Comparison of ENCODE assay signal across 14 cellular contexts in the genomic region with DNA sequence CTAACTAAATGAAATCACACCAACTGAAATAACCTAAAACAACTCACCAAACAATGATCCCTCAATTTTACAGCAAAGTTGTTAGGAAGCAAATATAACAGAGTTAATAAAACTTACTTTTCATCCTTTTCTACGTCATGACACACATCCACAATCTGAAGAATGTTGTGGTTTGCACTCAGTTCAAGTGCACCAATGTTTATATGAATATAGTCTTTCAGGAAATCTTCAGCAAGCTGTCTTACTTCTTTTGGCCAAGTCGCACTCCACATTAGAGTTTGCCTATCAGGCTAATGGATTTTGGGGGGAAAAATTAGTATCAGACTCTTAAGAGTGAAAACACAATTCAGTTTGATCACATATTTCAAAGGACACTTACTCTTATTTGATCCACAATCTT. TPM values are rescaled to one million over a fixed set of nuclear protein-coding genes. Genes with fewer than 3 reads are reported as not detected.
DNase-seq lines count a peak whose midpoint lies in the region; TF ChIP-seq lines count a peak whose summit lies in the region.
"Had no signal": no experiment of that assay in that cellular context is flagged by ENCODE, and none has a peak within 500 bp of the region (broad histone marks: within the 10 kb centered on the region; RNA-seq: fewer than 3 reads in every experiment).

No MANE protein-coding gene starts in this region.

- no peak for DNase-seq in T-helper 2 cell treated with Interferon-gamma antibody and Interleukin-4, amounts not matched to agents 5 μg/mL and 100 μg/mL, for 36 hours (ENCODE audit: low spot score)
- DNase-seq in T-helper 2 cell (no peak), SJSA1 (ENCODE audit: low read depth in 1 of 2, low spot score in 2 of 2) (no peak), esophagus muscularis mucosa (ENCODE audit: extremely low spot score) (no peak), progenitor cell of endocrine pancreas (ENCODE audit: low spot score, unreplicated experiment) (no peak), G401 (ENCODE audit: low spot score) (no peak), OCI-LY7 (ENCODE audit: low spot score) (no peak), medulla oblongata (ENCODE audit: extremely low spot score) (no peak)
- DNase-seq: activated CD8-positive, alpha-beta memory T cell treated with anti-CD3 and anti-CD28 coated beads, Interleukin-2, amount 50 U/mL, for 4 hours; effector CD8-positive, alpha-beta T cell; NCI-H2171; Right ventricle myocardium superior had no signal

- H2AFZ ChIP-seq in OCI-LY7 (ENCODE audit: low read length): no peak overlapping the region

- no TSS peak for BruUV-seq in OCI-LY7 (replicated peaks; lab: Mats Ljungman, UMichigan)

- H3K27ac ChIP-seq in SJSA1 (peak overlapping the region; percentile 6; the same call in 1 of the 2 replicates), esophagus muscularis mucosa (replicated peaks in 1 of 4) (peak overlapping the region in 3 of 4 donors; percentile 31 to 99 (median 99)), OCI-LY7 (ENCODE audit: low read depth, low read length, poor library complexity, severe bottlenecking) (no peak overlapping the region)
- H3K27ac ChIP-seq: right atrium auricular region had no signal

- H3K9me3 ChIP-seq in SJSA1 (replicated peaks) (no peaks in the 10 kb centered on the region), esophagus muscularis mucosa (no peaks in the 10 kb centered on the region), OCI-LY7 (ENCODE audit: low read length) (no peaks in the 10 kb centered on the region)
- H3K9me3 ChIP-seq: right atrium auricular region had no signal

- H3K4me2 ChIP-seq in OCI-LY7 (ENCODE audit: low read length): no peak overlapping the region

- intact Hi-C loops in esophagus muscularis mucosa (cut with DNase I) (loop anchor here (5.0 kb wide), 1 partner anchor 149 kb away; no protein-coding TSS in a partner anchor), OCI-LY7 (cut with micrococcal nuclease; ENCODE audit: unreplicated experiment) (no loop called here)

- H3K9me2 ChIP-seq in OCI-LY7 (ENCODE audit: insufficient read depth, low read length): no peaks in the 10 kb centered on the region

- H4K20me1 ChIP-seq in OCI-LY7 (ENCODE audit: insufficient read depth, low read length): peaks cover 58% of the 10 kb centered on the region

- POLR2A ChIA-PET in OCI-LY7 (lab: Charles Lee): interaction anchor here (0.6 kb wide), 1 partner anchor 30 kb away, joined by 4 read pairs; no protein-coding TSS in a partner anchor

- CTCF ChIA-PET in OCI-LY7 (lab: Charles Lee; ENCODE audit: unreplicated experiment): interaction anchor here (0.6 kb wide), 1 partner anchor 421 kb away, joined by 3 read pairs; no protein-coding TSS in a partner anchor

- TF ChIP-seq CTCF in esophagus muscularis mucosa (IDR thresholded peaks at IDR 0.05) (no peak), progenitor cell of endocrine pancreas (IDR thresholded peaks at IDR 0.05; ENCODE audit: unreplicated experiment) (no peak), OCI-LY7 (conservative IDR thresholded peaks at IDR 0.05; ENCODE audit: low read length) (no peak)

- no peaks in the 10 kb centered on the region for H3K27me3 ChIP-seq in SJSA1 (replicated peaks)
- no peaks in the 10 kb centered on the region for H3K27me3 ChIP-seq in esophagus muscularis mucosa
- H3K27me3 ChIP-seq: right atrium auricular region had no signal

- peaks cover 84% of the 10 kb centered on the region for H3K36me3 ChIP-seq in SJSA1
- H3K36me3 ChIP-seq in esophagus muscularis mucosa: peaks cover 54 to 72% (median 69%) of the 10 kb centered on the region in 4 donors
- peaks cover 83% of the 10 kb centered on the region for H3K36me3 ChIP-seq in OCI-LY7 (ENCODE audit: insufficient read depth, low read length)

- no peak for TF ChIP-seq POLR2A in esophagus muscularis mucosa (IDR thresholded peaks at IDR 0.05; ENCODE audit: low read depth)

- no peak for TF ChIP-seq EP300 in esophagus muscularis mucosa (IDR thresholded peaks at IDR 0.05)

- H3K4me1 ChIP-seq in SJSA1 (replicated peaks) (peaks cover 33% of the 10 kb centered on the region), esophagus muscularis mucosa (peaks cover 49 to 72% (median 67%) of the 10 kb centered on the region in 4 donors), OCI-LY7 (ENCODE audit: insufficient read depth, low read length, poor library complexity, severe bottlenecking) (peaks cover 66% of the 10 kb centered on the region)

- H3K9me3 Mint-ChIP-seq in T-helper 2 cell treated with Interferon-gamma antibody and Interleukin-4, amounts not matched to agents 5 μg/mL and 100 μg/mL, for 36 hours: no peaks in the 10 kb centered on the region
- no peaks in the 10 kb centered on the region for H3K9me3 Mint-ChIP-seq in progenitor cell of endocrine pancreas (ENCODE audit: low read depth)

- peaks cover 63% of the 10 kb centered on the region for H3K4me1 Mint-ChIP-seq in T-helper 2 cell treated with Interferon-gamma antibody and Interleukin-4, amounts not matched to agents 5 μg/mL and 100 μg/mL, for 36 hours (ENCODE audit: low read depth)
- H3K4me1 Mint-ChIP-seq in progenitor cell of endocrine pancreas (ENCODE audit: low read depth): peaks cover 42% of the 10 kb centered on the region

- H3K4me3 ChIP-seq in SJSA1 (no peak overlapping the region), esophagus muscularis mucosa (no peak overlapping the region), OCI-LY7 (ENCODE audit: low read depth, low read length, poor library complexity, severe bottlenecking) (no peak overlapping the region)
- H3K4me3 ChIP-seq: right atrium auricular region had no signal

- peak overlapping the region; percentile 1 for H3K4me3 Mint-ChIP-seq in T-helper 2 cell treated with Interferon-gamma antibody and Interleukin-4, amounts not matched to agents 5 μg/mL and 100 μg/mL, for 36 hours
- no peak overlapping the region for H3K4me3 Mint-ChIP-seq in progenitor cell of endocrine pancreas (ENCODE audit: low read depth)

- H3K36me3 Mint-ChIP-seq in T-helper 2 cell treated with Interferon-gamma antibody and Interleukin-4, amounts not matched to agents 5 μg/mL and 100 μg/mL, for 36 hours (ENCODE audit: low read depth): peaks cover 83% of the 10 kb centered on the region
- H3K36me3 Mint-ChIP-seq in progenitor cell of endocrine pancreas (ENCODE audit: insufficient read depth): peaks cover 62% of the 10 kb centered on the region

- 68% methylated on average over 2 of the region's 2 CpGs for WGBS in esophagus muscularis mucosa

- H3K27me3 Mint-ChIP-seq in T-helper 2 cell treated with Interferon-gamma antibody and Interleukin-4, amounts not matched to agents 5 μg/mL and 100 μg/mL, for 36 hours (ENCODE audit: low read depth): peaks cover 8% of the 10 kb centered on the region
- no peaks in the 10 kb centered on the region for H3K27me3 Mint-ChIP-seq in progenitor cell of endocrine pancreas

- H3K27ac Mint-ChIP-seq in T-helper 2 cell treated with Interferon-gamma antibody and Interleukin-4, amounts not matched to agents 5 μg/mL and 100 μg/mL, for 36 hours: no peak overlapping the region
- peak overlapping the region; percentile 90 for H3K27ac Mint-ChIP-seq in progenitor cell of endocrine pancreas

- H3K79me2 ChIP-seq in OCI-LY7 (ENCODE audit: insufficient read depth, low read depth, low read length): peaks cover 87% of the 10 kb centered on the region

- in situ Hi-C loops in G401 (cut with HindIII; ENCODE audit: low sequenced_read_pairs): no loop called here

RNA-seq across cellular contexts. Expression of gene DDX5, which starts 3.3 kb away (rescaled TPM):
- total RNA-seq in SJSA1 (2014; rRNA removed; shearing (Covaris generic)): 306 and 463 TPM in 2 replicates
- 100 to 1,000 TPM; 422 to 728 (median 528) TPM for total RNA-seq in esophagus muscularis mucosa
- total RNA-seq in progenitor cell of endocrine pancreas: 918 and 925 TPM in 2 replicates
- 397 and 498 TPM in 2 replicates for total RNA-seq in G401 (2014; rRNA removed; shearing (Covaris generic))
- 362 and 461 TPM in 2 replicates for total RNA-seq in OCI-LY7 (2014; rRNA removed; shearing (Covaris generic))
- 815 and 857 TPM in 2 replicates for total RNA-seq in OCI-LY7 (2022)

RNA-seq across cellular contexts. Expression of gene CEP95, which starts 4.0 kb away (rescaled TPM):
- total RNA-seq in SJSA1 (2014; rRNA removed; shearing (Covaris generic)): 32.5 and 36.7 TPM in 2 replicates
- total RNA-seq in esophagus muscularis mucosa: 10 to 100 TPM; 24.6 to 39.5 (median 34.8) TPM
- 102 and 108 TPM in 2 replicates for total RNA-seq in progenitor cell of endocrine pancreas
- 17.5 and 22.0 TPM in 2 replicates for total RNA-seq in G401 (2014; rRNA removed; shearing (Covaris generic))
- total RNA-seq in OCI-LY7 (2014; rRNA removed; shearing (Covaris generic)): 62.7 and 87.9 TPM in 2 replicates
- 89.6 and 101 TPM in 2 replicates for total RNA-seq in OCI-LY7 (2022)

RNA-seq across cellular contexts. Expression of gene POLG2, which starts 6.0 kb away (rescaled TPM):
- total RNA-seq in SJSA1 (2014; rRNA removed; shearing (Covaris generic)): 7.0 and 7.5 TPM in 2 replicates
- total RNA-seq in esophagus muscularis mucosa: 1 to 10 TPM; 3.2 to 5.0 (median 3.3) TPM
- total RNA-seq in progenitor cell of endocrine pancreas: 33.1 and 33.7 TPM in 2 replicates
- 7.3 and 18.5 TPM in 2 replicates for total RNA-seq in G401 (2014; rRNA removed; shearing (Covaris generic))
- total RNA-seq in OCI-LY7 (2014; rRNA removed; shearing (Covaris generic)): 22.9 and 31.4 TPM in 2 replicates
- total RNA-seq in OCI-LY7 (2022): 51.1 and 54.4 TPM in 2 replicates

RNA-seq across cellular contexts. Expression of gene MILR1, which starts 53.9 kb away (rescaled TPM):
- total RNA-seq in SJSA1 (2014; rRNA removed; shearing (Covaris generic)): not detected in 2 replicates
- total RNA-seq in esophagus muscularis mucosa: 1 to 10 TPM; 2.9 to 6.6 (median 4.2) TPM
- not detected in 2 replicates for total RNA-seq in progenitor cell of endocrine pancreas
- total RNA-seq in G401 (2014; rRNA removed; shearing (Covaris generic)): not detected in 2 replicates
- total RNA-seq in OCI-LY7 (2014; rRNA removed; shearing (Covaris generic)): 68.7 and 73.6 TPM in 2 replicates
- total RNA-seq in OCI-LY7 (2022): 92.2 and 101 TPM in 2 replicates
- total RNA-seq: kidney epithelial cell had no signal
